In the genomic region with DNA sequence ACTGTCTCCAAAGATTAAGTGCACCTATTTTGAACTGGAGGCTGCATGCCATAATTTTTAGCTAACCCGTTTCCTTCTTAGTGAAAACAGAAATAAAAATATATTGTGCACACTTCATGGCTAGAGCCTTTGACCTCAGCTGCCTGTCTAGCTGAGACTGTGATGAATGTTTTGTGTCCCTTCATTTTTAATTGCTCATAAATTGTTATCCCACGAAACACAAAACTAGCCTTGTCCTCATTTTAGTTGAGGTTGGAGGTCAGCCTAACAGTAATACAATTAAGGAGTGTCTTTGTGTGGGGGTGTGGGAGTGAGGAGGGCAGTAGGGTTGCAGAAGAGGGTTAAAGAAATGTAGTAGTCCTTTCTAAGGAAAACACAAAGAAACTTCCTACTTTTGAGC, we compare ENCODE assay signal across 26 cellular contexts.
"Had no signal": no experiment of that assay in that cellular context is flagged by ENCODE, and none has a peak within 500 bp of the region (broad histone marks: within the 10 kb centered on the region; RNA-seq: fewer than 3 reads in every experiment).

No MANE protein-coding gene starts in this region.

- DNase-seq: colonic mucosa; dermis blood vessel endothelial cell; effector memory CD4-positive, alpha-beta T cell; erythroblast; esophagus squamous epithelium; foreskin melanocyte; immature natural killer cell; islet precursor cell; kidney glomerular epithelial cell; left colon; left ventricle myocardium superior; pancreas; stimulated activated CD4-positive, alpha-beta T cell treated with anti-CD3 and anti-CD28 coated beads, Interleukin-12 subunit alpha, Interleukin-12 subunit beta, amount 100 ng/mL, for 4 hours; stimulated activated CD4-positive, alpha-beta T cell treated with anti-CD3 and anti-CD28 coated beads, Interleukin-1b, Interleukin-23, amount 100 ng/mL, for 48 hours; stimulated activated CD4-positive, alpha-beta T cell treated with anti-CD3 and anti-CD28 coated beads, Interleukin-4, amount 100 ng/mL, for 1 hour; stimulated activated CD8-positive, alpha-beta memory T cell treated with anti-CD3 and anti-CD28 coated beads, Interleukin-4, amount 100 ng/mL, for 48 hours; stimulated activated naive CD4-positive, alpha-beta T cell; stimulated activated naive CD8-positive, alpha-beta T cell treated with anti-CD3 and anti-CD28 coated beads, Interleukin-15, amount 100 ng/mL, for 72 hours; thyroid gland; upper lobe of left lung had no signal

- H3K36me3 ChIP-seq: colonic mucosa, esophagus squamous epithelium, neutrophil, pancreas, thyroid gland, upper lobe of left lung had no signal

- H3K4me3 Mint-ChIP-seq: central memory CD8-positive, alpha-beta T cell; immature natural killer cell; memory B cell; natural killer cell treated with Interleukin-12 subunit alpha and Interleukin-12 subunit beta and Interleukin-15 and Interleukin-18, amount 100 ng/mL, for 72 hours; stimulated activated naive CD8-positive, alpha-beta T cell treated with anti-CD3 and anti-CD28 coated beads, Interleukin-15, amount 100 ng/mL, for 72 hours had no signal

- H3K4me1 ChIP-seq: colonic mucosa, esophagus squamous epithelium, pancreas, thyroid gland, upper lobe of left lung had no signal

- H3K27me3 Mint-ChIP-seq: central memory CD8-positive, alpha-beta T cell; memory B cell; natural killer cell treated with Interleukin-12 subunit alpha and Interleukin-12 subunit beta and Interleukin-15 and Interleukin-18, amount 100 ng/mL, for 72 hours; stimulated activated naive CD8-positive, alpha-beta T cell treated with anti-CD3 and anti-CD28 coated beads, Interleukin-15, amount 100 ng/mL, for 72 hours had no signal

- H3K4me2 ChIP-seq: smooth muscle cell had no signal

- H3K36me3 Mint-ChIP-seq: immature natural killer cell; memory B cell; natural killer cell treated with Interleukin-12 subunit alpha and Interleukin-12 subunit beta and Interleukin-15 and Interleukin-18, amount 100 ng/mL, for 72 hours had no signal

- H3K9me3 ChIP-seq: colonic mucosa, esophagus squamous epithelium, neutrophil, pancreas, thyroid gland, upper lobe of left lung had no signal

- H3K4me1 Mint-ChIP-seq: central memory CD8-positive, alpha-beta T cell; immature natural killer cell; memory B cell; stimulated activated naive CD8-positive, alpha-beta T cell treated with anti-CD3 and anti-CD28 coated beads, Interleukin-15, amount 100 ng/mL, for 72 hours had no signal

- H3K9me3 Mint-ChIP-seq: central memory CD8-positive, alpha-beta T cell; stimulated activated naive CD8-positive, alpha-beta T cell treated with anti-CD3 and anti-CD28 coated beads, Interleukin-15, amount 100 ng/mL, for 72 hours had no signal

- H3K4me3 ChIP-seq: colonic mucosa, esophagus squamous epithelium, lung, pancreas, smooth muscle cell, thyroid gland, upper lobe of left lung had no signal

- H3K27ac ChIP-seq: colonic mucosa, esophagus squamous epithelium, neutrophil, pancreas, thyroid gland, upper lobe of left lung had no signal

- H3K27me3 ChIP-seq: colonic mucosa, esophagus squamous epithelium, neutrophil, pancreas, thyroid gland, upper lobe of left lung had no signal

- H3K27ac Mint-ChIP-seq: immature natural killer cell; memory B cell; natural killer cell treated with Interleukin-12 subunit alpha and Interleukin-12 subunit beta and Interleukin-15 and Interleukin-18, amount 100 ng/mL, for 72 hours; stimulated activated naive CD8-positive, alpha-beta T cell treated with anti-CD3 and anti-CD28 coated beads, Interleukin-15, amount 100 ng/mL, for 72 hours had no signal
